19 cellular contexts compared by ENCODE assay signal in the genomic region with DNA sequence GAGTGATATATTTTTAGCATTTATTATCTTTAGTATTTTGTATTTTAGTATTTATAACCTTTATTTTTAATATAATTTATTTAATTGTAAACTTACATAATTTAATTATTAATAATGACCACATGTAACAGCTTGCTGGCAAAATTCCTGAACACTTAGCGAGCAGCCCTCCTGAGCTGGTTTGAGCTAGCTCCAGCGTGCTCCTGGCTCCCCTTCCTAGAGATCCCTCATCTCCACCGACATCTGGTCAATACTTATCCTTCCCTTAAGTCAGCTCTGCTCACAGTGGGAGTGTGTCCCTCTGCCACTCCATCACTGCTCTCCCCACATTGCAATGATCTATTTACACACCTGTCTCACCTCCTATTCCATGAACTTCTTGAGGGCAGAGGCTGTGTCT.
"Had no signal": no experiment of that assay in that cellular context is flagged by ENCODE, and none has a peak within 500 bp of the region (broad histone marks: within the 10 kb centered on the region; RNA-seq: fewer than 3 reads in every experiment).

No MANE protein-coding gene starts in this region.

- H3K27ac ChIP-seq: dorsolateral prefrontal cortex, heart left ventricle, left ventricle myocardium inferior, spleen, testis, upper lobe of left lung, VCaP had no signal

- H3K4me3 ChIP-seq: dorsolateral prefrontal cortex, heart left ventricle, left ventricle myocardium inferior, spleen, testis, upper lobe of left lung had no signal

- H3K9me3 ChIP-seq: heart left ventricle, left ventricle myocardium inferior, testis, upper lobe of left lung had no signal

- H3K36me3 ChIP-seq: heart left ventricle, left ventricle myocardium inferior, spleen, upper lobe of left lung had no signal

- ATAC-seq: heart left ventricle; stimulated activated memory B cell treated with anti-CD40 and anti-IgM and Interleukin-4, amounts not matched to agents 10 μg/mL and 1 μg/mL and 100 μg/mL, for 72 hours had no signal

- H3K4me1 ChIP-seq: heart left ventricle, left ventricle myocardium inferior, spleen, testis, upper lobe of left lung had no signal

- H3K27me3 ChIP-seq: dorsolateral prefrontal cortex, heart left ventricle, testis, upper lobe of left lung had no signal

- DNase-seq: activated CD4-positive, alpha-beta T cell treated with anti-CD3 and anti-CD28 coated beads, Interleukin-2, amount 50 U/mL, for 4 hours; activated gamma-delta T cell treated with Interleukin-2 at 50 U/mL for 16 hours; activated T-cell treated with anti-CD3 and anti-CD28 coated beads for 4 hours; dorsolateral prefrontal cortex; endodermal cell; heart left ventricle; left ventricle myocardium inferior; mammary epithelial cell; nephron progenitor cell; nucleus accumbens; posterior cingulate gyrus; retina; spleen; stimulated activated CD4-positive, alpha-beta T cell treated with anti-CD3 and anti-CD28 coated beads, Interleukin-4, amount 100 ng/mL, for 4 hours; T-helper 2 cell; testis; upper lobe of left lung had no signal
